2 cellular contexts compared by ENCODE assay signal in genomic region chr2:39929531-39929930, GRCh38.
TF ChIP-seq lines count a peak whose summit lies in the region.

No MANE protein-coding gene starts in this region.

TF ChIP-seq in A549, 52 proteins besides CTCF, POLR2A, EP300 and RAD21:
- TF ChIP-seq MAFK (IDR thresholded peaks at IDR 0.05; ENCODE audit: partially characterized antibody), result peak; percentile 11
- TF ChIP-seq GATA3 (IDR thresholded peaks at IDR 0.05; ENCODE audit: borderline replicate concordance), result no peak
- TF ChIP-seq RFX5 (IDR thresholded peaks at IDR 0.05), result no peak
- no peak for TF ChIP-seq FOSL2 (IDR thresholded peaks at IDR 0.05)
- TF ChIP-seq FOSL2 (CRISPR knock-in tag; IDR thresholded peaks at IDR 0.05), result peak; percentile 52

TF ChIP-seq in IMR-90, 13 proteins besides CTCF, POLR2A, EP300 and RAD21:
- no peak for TF ChIP-seq MAFK (IDR thresholded peaks at IDR 0.05; ENCODE audit: low read depth, low read length)
- TF ChIP-seq RCOR1 (IDR thresholded peaks at IDR 0.05; ENCODE audit: insufficient replicate concordance, low read length), result no peak
- no peak for TF ChIP-seq CHD1 (IDR thresholded peaks at IDR 0.05; ENCODE audit: low read depth, low read length)
- no peak for TF ChIP-seq BHLHE40 (IDR thresholded peaks at IDR 0.05; ENCODE audit: low read depth, low read length)
- TF ChIP-seq CEBPB (IDR thresholded peaks at IDR 0.05; ENCODE audit: low read depth, low read length), result no peak
- no peak for TF ChIP-seq MAZ (IDR thresholded peaks at IDR 0.05; ENCODE audit: borderline replicate concordance, low read depth, low read length)
- TF ChIP-seq FOS (IDR thresholded peaks at IDR 0.05; ENCODE audit: low read depth, low read length), result no peak; the same call in 1 of the 2 replicates
TF ChIP-seq in IMR-90: peak in this region for 0.
